Comparison of ENCODE assay signal across 12 cellular contexts in genomic region chr2:219273887-219274391, GRCh38. TPM values are rescaled to one million over a fixed set of nuclear protein-coding genes. Genes with fewer than 3 reads are reported as not detected.
DNase-seq lines count a peak whose midpoint lies in the region; ATAC-seq, FAIRE-seq and TF ChIP-seq lines count a peak whose summit lies in the region.
"Had no signal": no experiment of that assay in that cellular context is flagged by ENCODE, and none has a peak within 500 bp of the region (broad histone marks: within the 10 kb centered on the region; RNA-seq: fewer than 3 reads in every experiment).

No MANE protein-coding gene starts in this region.

- H3K4me1 ChIP-seq in HepG2 (ENCODE audit: insufficient read depth, low read length) (peaks cover 54% of the 10 kb centered on the region), right lobe of liver (peaks cover 0 to 26% (median 7%) of the 10 kb centered on the region in 4 donors), muscle layer of duodenum (ENCODE audit: control insufficient read depth in 1 of 2, insufficient read depth in 2 of 2, low read length in 2 of 2) (peaks cover 11 to 21% of the 10 kb centered on the region in 2 donors)

- no peak for TF ChIP-seq RAD21 in HepG2 (CRISPR knock-in tag; IDR thresholded peaks at IDR 0.05)

- peak overlapping the region; percentile 16; the same call in 1 of the 2 replicates for H3K9ac ChIP-seq in HepG2 (ENCODE audit: insufficient read depth, low read depth, low read length)

- no peak overlapping the region for H2AFZ ChIP-seq in HepG2 (ENCODE audit: low read length)

- in situ Hi-C loops in HepG2 (cut with HindIII; ENCODE audit: extremely low pct_ligation_motif_present, low pct_unique_long_range_greater_than_20kb) = no loop called here

- 14% methylated on average over 4 of the region's 7 CpGs for WGBS in HepG2 (ENCODE audit: low lambda C conversion rate)
- 53% methylated on average over 2 of the region's 7 CpGs for WGBS in right lobe of liver (ENCODE audit: insufficient coverage, low coverage, low lambda C conversion rate, missing lambda C conversion rate)

- H3K36me3 Mint-ChIP-seq in chondrocyte (ENCODE audit: low read depth) = no peaks in the 10 kb centered on the region
- no peaks in the 10 kb centered on the region for H3K36me3 Mint-ChIP-seq in glutamatergic neuron (ENCODE audit: unreplicated experiment)
- H3K36me3 Mint-ChIP-seq in activated T-cell treated with anti-CD3 and anti-CD28 coated beads, Interleukin-2, amount 50 U/mL, for 4 hours (ENCODE audit: insufficient read depth) = no peaks in the 10 kb centered on the region
- H3K36me3 Mint-ChIP-seq: naive thymus-derived CD4-positive, alpha-beta T cell had no signal

- H3K4me3 Mint-ChIP-seq in chondrocyte (ENCODE audit: unreplicated experiment) = no peak overlapping the region
- H3K4me3 Mint-ChIP-seq in glutamatergic neuron (ENCODE audit: unreplicated experiment) = no peak overlapping the region
- H3K4me3 Mint-ChIP-seq in activated T-cell treated with anti-CD3 and anti-CD28 coated beads, Interleukin-2, amount 50 U/mL, for 4 hours = no peak overlapping the region
- H3K4me3 Mint-ChIP-seq: naive thymus-derived CD4-positive, alpha-beta T cell; T-helper 1 cell treated with Interleukin-12 subunit alpha and Interleukin-12 subunit beta and Interleukin-4 antibody, amounts not matched to agents 30 μg/mL and 1 μg/mL, for 36 hours had no signal

- no peak for TF ChIP-seq EP300 in HepG2 (IDR thresholded peaks at IDR 0.05; ENCODE audit: low read depth in 2 of 2, low read length in 2 of 2)
- TF ChIP-seq EP300 in HepG2 (CRISPR knock-in tag; IDR thresholded peaks at IDR 0.05; ENCODE audit: borderline replicate concordance) = no peak

- H3K27ac ChIP-seq in HepG2 (ENCODE audit: extremely low read length, insufficient read depth, low read length) (no peak overlapping the region), right lobe of liver (no peak overlapping the region), muscle layer of duodenum (ENCODE audit: low read length) (peak overlapping the region; percentile 29)

- FAIRE-seq in HepG2 (lab: Jason Lieb, UNC) = no peak

- no TSS peak for BruUV-seq in HepG2 (replicated peaks; lab: Mats Ljungman, UMichigan)

- intact Hi-C loops in HepG2 (cut with micrococcal nuclease; ENCODE audit: unreplicated experiment) = loop anchor here (1.0 kb wide), 1 partner anchor 45 kb away; the partner anchor contains the start of genes ANKZF1 and ATG9A
- intact Hi-C loops in right lobe of liver (cut with DNase I) = no loop called here

- no peaks in the 10 kb centered on the region for H3K79me2 ChIP-seq in HepG2 (ENCODE audit: insufficient read depth, low read length)

- H3K4me1 Mint-ChIP-seq in chondrocyte (ENCODE audit: low read depth) = peaks cover 43% of the 10 kb centered on the region
- H3K4me1 Mint-ChIP-seq in glutamatergic neuron (ENCODE audit: low read depth, unreplicated experiment) = peaks cover 21% of the 10 kb centered on the region
- peaks cover 19% of the 10 kb centered on the region for H3K4me1 Mint-ChIP-seq in activated T-cell treated with anti-CD3 and anti-CD28 coated beads, Interleukin-2, amount 50 U/mL, for 4 hours (ENCODE audit: low read depth)

- CTCF ChIA-PET in HepG2 (lab: Yijun Ruan, JAX; ENCODE audit: low intra/inter-chr PET ratio, low total read pairs) = no interaction called here

- H3K4me2 ChIP-seq in HepG2 (ENCODE audit: low read depth, low read length) = peak overlapping the region; percentile 40

- no peaks in the 10 kb centered on the region for H3K9me3 Mint-ChIP-seq in chondrocyte (ENCODE audit: low read depth)
- H3K9me3 Mint-ChIP-seq in glutamatergic neuron (ENCODE audit: unreplicated experiment) = peaks cover 16% of the 10 kb centered on the region
- no peaks in the 10 kb centered on the region for H3K9me3 Mint-ChIP-seq in activated T-cell treated with anti-CD3 and anti-CD28 coated beads, Interleukin-2, amount 50 U/mL, for 4 hours
- H3K9me3 Mint-ChIP-seq: naive thymus-derived CD4-positive, alpha-beta T cell; T-helper 1 cell treated with Interleukin-12 subunit alpha and Interleukin-12 subunit beta and Interleukin-4 antibody, amounts not matched to agents 30 μg/mL and 1 μg/mL, for 36 hours had no signal

- H3K4me3 ChIP-seq in HepG2 (replicated peaks in 1 of 3; ENCODE audit: insufficient read depth in 1 of 3, low read depth in 2 of 3, low read length in 3 of 3) (peak overlapping the region in 1 of 3 experiments; percentile 18; a peak in 1 of 6 replicates), right lobe of liver (no peak overlapping the region), muscle layer of duodenum (ENCODE audit: low read depth in 1 of 2, low read length in 2 of 2) (no peak overlapping the region), H7 (ENCODE audit: insufficient read depth, low read depth, low read length) (no peak overlapping the region)

- ATAC-seq in HepG2 (no peak), right lobe of liver (no peak)
- ATAC-seq in activated T-cell treated with anti-CD3 and anti-CD28 coated beads, Interleukin-2, amount 50 U/mL, for 4 hours = no peak
- ATAC-seq: naive thymus-derived CD4-positive, alpha-beta T cell had no signal

- H3K36me3 ChIP-seq in HepG2 (replicated peaks in 1 of 2; ENCODE audit: control insufficient read depth in 1 of 2, insufficient read depth in 2 of 2, low read length in 2 of 2) (no peaks in the 10 kb centered on the region), right lobe of liver (no peaks in the 10 kb centered on the region), muscle layer of duodenum (ENCODE audit: control insufficient read depth in 1 of 2, insufficient read depth in 2 of 2, low read length in 2 of 2) (peaks cover 0 to 4% of the 10 kb centered on the region in 2 donors), H7 (replicated peaks; ENCODE audit: control insufficient read depth, insufficient read depth, low read length) (no peaks in the 10 kb centered on the region)

- peaks cover 0 to 9% of the 10 kb centered on the region in 2 experiments; a peak in 1 of 5 replicates for H3K27me3 ChIP-seq in HepG2 (ENCODE audit: control insufficient read depth in 1 of 2, insufficient read depth in 2 of 2, low read length in 2 of 2)
- H3K27me3 ChIP-seq in right lobe of liver = no peaks in the 10 kb centered on the region
- no peaks in the 10 kb centered on the region for H3K27me3 ChIP-seq in muscle layer of duodenum (ENCODE audit: low read depth, low read length)
- H3K27me3 ChIP-seq in H7 (ENCODE audit: control insufficient read depth, insufficient read depth, low read length) = peaks cover 2% of the 10 kb centered on the region; the same call in 1 of the 2 replicates

- H3K27ac Mint-ChIP-seq in chondrocyte (ENCODE audit: unreplicated experiment) (peak overlapping the region; percentile 98), glutamatergic neuron (ENCODE audit: unreplicated experiment) (no peak overlapping the region)
- H3K27ac Mint-ChIP-seq: naive thymus-derived CD4-positive, alpha-beta T cell; T-helper 1 cell treated with Interleukin-12 subunit alpha and Interleukin-12 subunit beta and Interleukin-4 antibody, amounts not matched to agents 30 μg/mL and 1 μg/mL, for 36 hours had no signal

- POLR2A ChIA-PET in HepG2 (lab: Yijun Ruan, JAX) = interaction anchor here (0.6 to 1.8 kb wide), 11 partner anchors 12 to 272 kb away, joined by 3 to 16 read pairs (median 4); partner anchors contain the start of genes CNPPD1, GLB1L, STK16 and TUBA4A

- H3K27me3 Mint-ChIP-seq in chondrocyte (ENCODE audit: low read depth) (no peaks in the 10 kb centered on the region), glutamatergic neuron (ENCODE audit: unreplicated experiment) (peaks cover 9% of the 10 kb centered on the region)
- H3K27me3 Mint-ChIP-seq in activated T-cell treated with anti-CD3 and anti-CD28 coated beads, Interleukin-2, amount 50 U/mL, for 4 hours (ENCODE audit: low read depth) = no peaks in the 10 kb centered on the region

- no peak for DNase-seq in HepG2 (ENCODE audit: low spot score)
- no peak for DNase-seq in right lobe of liver
- peak; percentile 67 for DNase-seq in chondrocyte (ENCODE audit: low spot score)
- DNase-seq in H7 = no peak
- no peak for DNase-seq in glutamatergic neuron
- no peak for DNase-seq in activated T-cell treated with anti-CD3 and anti-CD28 coated beads, Interleukin-2, amount 50 U/mL, for 4 hours
- no peak for DNase-seq in NCI-H82 treated with DMSO at 0.1 percent for 48 hours (lab: John Stamatoyannopoulos, UW; ENCODE audit: unreplicated experiment)
- DNase-seq: cerebellar nuclear complex; naive thymus-derived CD4-positive, alpha-beta T cell; stimulated activated CD4-positive, alpha-beta T cell treated with anti-CD3 and anti-CD28 coated beads, Interleukin-4, amount 100 ng/mL, for 1 hour had no signal

- H4K20me1 ChIP-seq in HepG2 (ENCODE audit: insufficient read depth, low read length) = no peaks in the 10 kb centered on the region

- TF ChIP-seq CTCF in HepG2 (CRISPR knock-in tag; IDR thresholded peaks at IDR 0.05) = no peak
- no peak for TF ChIP-seq CTCF in right lobe of liver (IDR thresholded peaks at IDR 0.05)
- TF ChIP-seq CTCF in chondrocyte (IDR thresholded peaks at IDR 0.05) = no peak
- TF ChIP-seq CTCF in glutamatergic neuron (IDR thresholded peaks at IDR 0.05; ENCODE audit: partially characterized antibody, unreplicated experiment) = no peak

- no peaks in the 10 kb centered on the region for H3K9me3 ChIP-seq in HepG2 (ENCODE audit: low read length)
- no peaks in the 10 kb centered on the region for H3K9me3 ChIP-seq in right lobe of liver
- H3K9me3 ChIP-seq in muscle layer of duodenum (ENCODE audit: control insufficient read depth in 1 of 2, low read length in 2 of 2) = no peaks in the 10 kb centered on the region

- TF ChIP-seq POLR2A in HepG2 (IDR thresholded peaks at IDR 0.05; ENCODE audit: insufficient read depth in 1 of 2, low read depth in 2 of 2, low read length in 2 of 2) = no peak
- no peak for TF ChIP-seq POLR2A in right lobe of liver (IDR thresholded peaks at IDR 0.05)

RNA-seq across cellular contexts. Expression of gene DNAJB2, which starts 5.2 kb away (rescaled TPM):
- 18.6 and 21.3 TPM in 2 replicates for total RNA-seq in HepG2 (2016; rRNA removed; fragmentation: Illumina TruSeq; extraction: Trizol)
- 11.0 and 12.3 TPM in 2 replicates for total RNA-seq in HepG2 (2016; cell fraction: cytosol; rRNA removed; fragmentation: Illumina TruSeq; extraction: Trizol; ENCODE audit: low read depth)
- total RNA-seq in HepG2 (2016; cell fraction: insoluble cytoplasmic fraction; rRNA removed; fragmentation: Illumina TruSeq; extraction: Trizol) = 17.1 and 21.1 TPM in 2 replicates
- 18.1 and 22.0 TPM in 2 replicates for total RNA-seq in HepG2 (2016; cell fraction: membrane; rRNA removed; fragmentation: Illumina TruSeq; extraction: Trizol)
- 14.6 and 15.9 TPM in 2 replicates for total RNA-seq in HepG2 (2016; cell fraction: nucleus; rRNA removed; fragmentation: Illumina TruSeq; extraction: Trizol)
- polyA plus RNA-seq in HepG2 (2011; rRNA removed) = 31.1 and 55.2 TPM in 2 replicates
- 30.3 and 35.7 TPM in 2 replicates for polyA plus RNA-seq in HepG2 (2011; cell fraction: cytosol; rRNA removed)
- polyA plus RNA-seq in HepG2 (2011; cell fraction: nucleus; rRNA removed) = 135 and 143 TPM in 2 replicates
- polyA plus RNA-seq in HepG2 (2012) = 29.8 and 56.4 TPM in 2 replicates
- polyA plus RNA-seq in HepG2 (2016; cell fraction: cytosol; fragmentation: Illumina TruSeq; extraction: Trizol; ENCODE audit: low read depth) = 12.6 and 15.8 TPM in 2 replicates
- 26.8 and 30.7 TPM in 2 replicates for polyA plus RNA-seq in HepG2 (2016; cell fraction: insoluble cytoplasmic fraction; fragmentation: Illumina TruSeq; extraction: Trizol; ENCODE audit: low read depth)
- polyA plus RNA-seq in HepG2 (2016; cell fraction: membrane; fragmentation: Illumina TruSeq; extraction: Trizol; ENCODE audit: low read depth) = 23.9 and 24.2 TPM in 2 replicates
- polyA plus RNA-seq in HepG2 (2016; cell fraction: nucleus; fragmentation: Illumina TruSeq; extraction: Trizol; ENCODE audit: insufficient read depth, low read depth) = 42.9 and 50.3 TPM in 2 replicates
- 17.7 and 40.8 TPM in 2 replicates for polyA minus RNA-seq in HepG2 (2011; rRNA and poly(A)+ RNA removed; ENCODE audit: low replicate concordance)
- 14.7 and 20.1 TPM in 2 replicates for polyA minus RNA-seq in HepG2 (2011; cell fraction: cytosol; rRNA and poly(A)+ RNA removed)
- polyA minus RNA-seq in HepG2 (2011; cell fraction: nucleus; rRNA and poly(A)+ RNA removed) = 23.2 and 30.5 TPM in 2 replicates
- 10 to 100 TPM; 32.6 to 52.1 (median 39.9) TPM for total RNA-seq in right lobe of liver
- total RNA-seq in chondrocyte = 50.7 to 55.6 TPM (median 55.0 TPM) in 3 replicates
- 29.1 and 38.6 TPM in 2 replicates for total RNA-seq in H7 (2014; rRNA removed; shearing (Covaris generic))
- 124 TPM for total RNA-seq in glutamatergic neuron (ENCODE audit: unreplicated experiment)
- total RNA-seq in activated T-cell treated with anti-CD3 and anti-CD28 coated beads, Interleukin-2, amount 50 U/mL, for 4 hours = 10 to 100 TPM; 28.2 to 33.9 (median 30.9) TPM

RNA-seq across cellular contexts. Expression of gene TUBA4A, which starts 20.2 kb away (rescaled TPM):
- total RNA-seq in HepG2 (2016; rRNA removed; fragmentation: Illumina TruSeq; extraction: Trizol) (0.97 and 1.3 TPM in 2 replicates), right lobe of liver (100 to 1,000 TPM in 1 of 6 experiments, 10 to 100 TPM in 5; 14.9 to 114 (median 35.6) TPM), chondrocyte (9.4 to 19.7 TPM (median 11.5 TPM) in 3 replicates), glutamatergic neuron (ENCODE audit: unreplicated experiment) (27.5 TPM)
- total RNA-seq in HepG2 (2016; cell fraction: cytosol; rRNA removed; fragmentation: Illumina TruSeq; extraction: Trizol; ENCODE audit: low read depth) = 0.10 and 0.18 TPM in 2 replicates
- 1.2 and 2.1 TPM in 2 replicates for total RNA-seq in HepG2 (2016; cell fraction: insoluble cytoplasmic fraction; rRNA removed; fragmentation: Illumina TruSeq; extraction: Trizol)
- 0.34 and 0.52 TPM in 2 replicates for total RNA-seq in HepG2 (2016; cell fraction: membrane; rRNA removed; fragmentation: Illumina TruSeq; extraction: Trizol)
- total RNA-seq in HepG2 (2016; cell fraction: nucleus; rRNA removed; fragmentation: Illumina TruSeq; extraction: Trizol) = 0.78 and 0.81 TPM in 2 replicates
- polyA plus RNA-seq in HepG2 (2011; rRNA removed) = 12.7 and 19.5 TPM in 2 replicates
- 10.0 and 11.2 TPM in 2 replicates for polyA plus RNA-seq in HepG2 (2011; cell fraction: cytosol; rRNA removed)
- 37.1 and 38.2 TPM in 2 replicates for polyA plus RNA-seq in HepG2 (2011; cell fraction: nucleus; rRNA removed)
- 15.6 and 17.6 TPM in 2 replicates for polyA plus RNA-seq in HepG2 (2012)
- polyA plus RNA-seq in HepG2 (2016; cell fraction: cytosol; fragmentation: Illumina TruSeq; extraction: Trizol; ENCODE audit: low read depth) = 0.87 and 1.3 TPM in 2 replicates
- polyA plus RNA-seq in HepG2 (2016; cell fraction: insoluble cytoplasmic fraction; fragmentation: Illumina TruSeq; extraction: Trizol; ENCODE audit: low read depth) = 2.8 TPM in 2 replicates
- 0.76 and 1.1 TPM in 2 replicates for polyA plus RNA-seq in HepG2 (2016; cell fraction: membrane; fragmentation: Illumina TruSeq; extraction: Trizol; ENCODE audit: low read depth)
- 1.9 and 3.4 TPM in 2 replicates for polyA plus RNA-seq in HepG2 (2016; cell fraction: nucleus; fragmentation: Illumina TruSeq; extraction: Trizol; ENCODE audit: insufficient read depth, low read depth)
- 6.5 and 116 TPM in 2 replicates for polyA minus RNA-seq in HepG2 (2011; rRNA and poly(A)+ RNA removed; ENCODE audit: low replicate concordance)
- 1.8 and 2.1 TPM in 2 replicates for polyA minus RNA-seq in HepG2 (2011; cell fraction: cytosol; rRNA and poly(A)+ RNA removed)
- 2.0 and 3.0 TPM in 2 replicates for polyA minus RNA-seq in HepG2 (2011; cell fraction: nucleus; rRNA and poly(A)+ RNA removed)
- total RNA-seq in H7 (2014; rRNA removed; shearing (Covaris generic)) = 20.3 and 43.9 TPM in 2 replicates
- total RNA-seq in activated T-cell treated with anti-CD3 and anti-CD28 coated beads, Interleukin-2, amount 50 U/mL, for 4 hours = 100 to 1,000 TPM; 167 to 201 (median 190) TPM

RNA-seq across cellular contexts. Expression of gene TUBA4B, which starts 20.9 kb away (rescaled TPM):
- 0.18 and 0.29 TPM in 2 replicates for total RNA-seq in HepG2 (2016; rRNA removed; fragmentation: Illumina TruSeq; extraction: Trizol)
- 0.30 and 0.35 TPM in 2 replicates for total RNA-seq in HepG2 (2016; cell fraction: cytosol; rRNA removed; fragmentation: Illumina TruSeq; extraction: Trizol; ENCODE audit: low read depth)
- total RNA-seq in HepG2 (2016; cell fraction: insoluble cytoplasmic fraction; rRNA removed; fragmentation: Illumina TruSeq; extraction: Trizol) = 0.18 and 0.24 TPM in 2 replicates
- total RNA-seq in HepG2 (2016; cell fraction: membrane; rRNA removed; fragmentation: Illumina TruSeq; extraction: Trizol) = 0.34 and 0.41 TPM in 2 replicates
- total RNA-seq in HepG2 (2016; cell fraction: nucleus; rRNA removed; fragmentation: Illumina TruSeq; extraction: Trizol) = 0.28 TPM in 1 of 2 replicates, not detected in the other
- polyA plus RNA-seq in HepG2 (2011; rRNA removed) = 0.18 and 0.22 TPM in 2 replicates
- 0.32 and 0.55 TPM in 2 replicates for polyA plus RNA-seq in HepG2 (2011; cell fraction: cytosol; rRNA removed)
- polyA plus RNA-seq in HepG2 (2011; cell fraction: nucleus; rRNA removed) = 0.19 and 0.21 TPM in 2 replicates
- not detected in 2 replicates for polyA plus RNA-seq in HepG2 (2012)
- polyA plus RNA-seq in HepG2 (2016; cell fraction: cytosol; fragmentation: Illumina TruSeq; extraction: Trizol; ENCODE audit: low read depth) = 0.10 and 0.15 TPM in 2 replicates
- polyA plus RNA-seq in HepG2 (2016; cell fraction: insoluble cytoplasmic fraction; fragmentation: Illumina TruSeq; extraction: Trizol; ENCODE audit: low read depth) = 0.27 and 0.32 TPM in 2 replicates
- 0.21 and 0.30 TPM in 2 replicates for polyA plus RNA-seq in HepG2 (2016; cell fraction: membrane; fragmentation: Illumina TruSeq; extraction: Trizol; ENCODE audit: low read depth)
- 0.57 TPM in 1 of 2 replicates, not detected in the other for polyA plus RNA-seq in HepG2 (2016; cell fraction: nucleus; fragmentation: Illumina TruSeq; extraction: Trizol; ENCODE audit: insufficient read depth, low read depth)
- 0.19 TPM in 1 of 2 replicates, not detected in the other for polyA minus RNA-seq in HepG2 (2011; rRNA and poly(A)+ RNA removed; ENCODE audit: low replicate concordance)
- polyA minus RNA-seq in HepG2 (2011; cell fraction: cytosol; rRNA and poly(A)+ RNA removed) = not detected in 2 replicates
- polyA minus RNA-seq in HepG2 (2011; cell fraction: nucleus; rRNA and poly(A)+ RNA removed) = not detected in 2 replicates
- 1 to 10 TPM in 1 of 6 experiments, under 1 TPM in 3, not detected in 2; 0.27 to 2.0 (median 0.57) TPM for total RNA-seq in right lobe of liver
- total RNA-seq in chondrocyte = not detected in 3 replicates
- total RNA-seq in H7 (2014; rRNA removed; shearing (Covaris generic)) = 0.28 TPM in 1 of 2 replicates, not detected in the other
- not detected for total RNA-seq in glutamatergic neuron (ENCODE audit: unreplicated experiment)
- not detected for total RNA-seq in activated T-cell treated with anti-CD3 and anti-CD28 coated beads, Interleukin-2, amount 50 U/mL, for 4 hours
- total RNA-seq: naive thymus-derived CD4-positive, alpha-beta T cell had no signal
- polyA plus RNA-seq: naive thymus-derived CD4-positive, alpha-beta T cell had no signal

RNA-seq across cellular contexts. Expression of gene STK16, which starts 28.7 kb away (rescaled TPM):
- total RNA-seq in HepG2 (2016; rRNA removed; fragmentation: Illumina TruSeq; extraction: Trizol) (27.0 and 28.0 TPM in 2 replicates), right lobe of liver (10 to 100 TPM; 17.7 to 28.1 (median 21.9) TPM), chondrocyte (24.4 to 32.0 TPM (median 25.9 TPM) in 3 replicates), glutamatergic neuron (ENCODE audit: unreplicated experiment) (32.2 TPM)
- 31.9 and 35.5 TPM in 2 replicates for total RNA-seq in HepG2 (2016; cell fraction: cytosol; rRNA removed; fragmentation: Illumina TruSeq; extraction: Trizol; ENCODE audit: low read depth)
- 21.9 and 24.8 TPM in 2 replicates for total RNA-seq in HepG2 (2016; cell fraction: insoluble cytoplasmic fraction; rRNA removed; fragmentation: Illumina TruSeq; extraction: Trizol)
- 61.2 and 65.9 TPM in 2 replicates for total RNA-seq in HepG2 (2016; cell fraction: membrane; rRNA removed; fragmentation: Illumina TruSeq; extraction: Trizol)
- 19.2 and 22.9 TPM in 2 replicates for total RNA-seq in HepG2 (2016; cell fraction: nucleus; rRNA removed; fragmentation: Illumina TruSeq; extraction: Trizol)
- polyA plus RNA-seq in HepG2 (2011; rRNA removed) = 50.9 and 60.5 TPM in 2 replicates
- 56.2 and 60.4 TPM in 2 replicates for polyA plus RNA-seq in HepG2 (2011; cell fraction: cytosol; rRNA removed)
- 80.4 and 87.0 TPM in 2 replicates for polyA plus RNA-seq in HepG2 (2011; cell fraction: nucleus; rRNA removed)
- 25.9 and 27.6 TPM in 2 replicates for polyA plus RNA-seq in HepG2 (2012)
- polyA plus RNA-seq in HepG2 (2016; cell fraction: cytosol; fragmentation: Illumina TruSeq; extraction: Trizol; ENCODE audit: low read depth) = 43.0 and 56.8 TPM in 2 replicates
- polyA plus RNA-seq in HepG2 (2016; cell fraction: insoluble cytoplasmic fraction; fragmentation: Illumina TruSeq; extraction: Trizol; ENCODE audit: low read depth) = 23.1 and 28.9 TPM in 2 replicates
- polyA plus RNA-seq in HepG2 (2016; cell fraction: membrane; fragmentation: Illumina TruSeq; extraction: Trizol; ENCODE audit: low read depth) = 54.8 and 59.8 TPM in 2 replicates
- 35.1 and 36.1 TPM in 2 replicates for polyA plus RNA-seq in HepG2 (2016; cell fraction: nucleus; fragmentation: Illumina TruSeq; extraction: Trizol; ENCODE audit: insufficient read depth, low read depth)
- 37.1 and 63.8 TPM in 2 replicates for polyA minus RNA-seq in HepG2 (2011; rRNA and poly(A)+ RNA removed; ENCODE audit: low replicate concordance)
- polyA minus RNA-seq in HepG2 (2011; cell fraction: cytosol; rRNA and poly(A)+ RNA removed) = 12.2 and 18.8 TPM in 2 replicates
- 36.2 and 47.5 TPM in 2 replicates for polyA minus RNA-seq in HepG2 (2011; cell fraction: nucleus; rRNA and poly(A)+ RNA removed)
- 26.2 and 38.6 TPM in 2 replicates for total RNA-seq in H7 (2014; rRNA removed; shearing (Covaris generic))
- 10 to 100 TPM; 19.1 to 21.3 (median 21.0) TPM for total RNA-seq in activated T-cell treated with anti-CD3 and anti-CD28 coated beads, Interleukin-2, amount 50 U/mL, for 4 hours

RNA-seq across cellular contexts. Expression of gene GLB1L, which starts 28.7 kb away (rescaled TPM):
- 2.7 and 6.8 TPM in 2 replicates for total RNA-seq in HepG2 (2016; rRNA removed; fragmentation: Illumina TruSeq; extraction: Trizol)
- total RNA-seq in HepG2 (2016; cell fraction: cytosol; rRNA removed; fragmentation: Illumina TruSeq; extraction: Trizol; ENCODE audit: low read depth) = 1.8 and 3.4 TPM in 2 replicates
- total RNA-seq in HepG2 (2016; cell fraction: insoluble cytoplasmic fraction; rRNA removed; fragmentation: Illumina TruSeq; extraction: Trizol) = 2.6 and 6.8 TPM in 2 replicates
- 4.9 and 6.4 TPM in 2 replicates for total RNA-seq in HepG2 (2016; cell fraction: membrane; rRNA removed; fragmentation: Illumina TruSeq; extraction: Trizol)
- 5.0 and 7.5 TPM in 2 replicates for total RNA-seq in HepG2 (2016; cell fraction: nucleus; rRNA removed; fragmentation: Illumina TruSeq; extraction: Trizol)
- polyA plus RNA-seq in HepG2 (2011; rRNA removed) = 6.2 and 7.3 TPM in 2 replicates
- polyA plus RNA-seq in HepG2 (2011; cell fraction: cytosol; rRNA removed) = 5.5 and 6.3 TPM in 2 replicates
- 6.0 and 6.8 TPM in 2 replicates for polyA plus RNA-seq in HepG2 (2011; cell fraction: nucleus; rRNA removed)
- polyA plus RNA-seq in HepG2 (2012) = 3.7 and 4.4 TPM in 2 replicates
- polyA plus RNA-seq in HepG2 (2016; cell fraction: cytosol; fragmentation: Illumina TruSeq; extraction: Trizol; ENCODE audit: low read depth) = 1.5 and 2.7 TPM in 2 replicates
- 2.3 and 3.0 TPM in 2 replicates for polyA plus RNA-seq in HepG2 (2016; cell fraction: insoluble cytoplasmic fraction; fragmentation: Illumina TruSeq; extraction: Trizol; ENCODE audit: low read depth)
- polyA plus RNA-seq in HepG2 (2016; cell fraction: membrane; fragmentation: Illumina TruSeq; extraction: Trizol; ENCODE audit: low read depth) = 3.5 and 4.0 TPM in 2 replicates
- polyA plus RNA-seq in HepG2 (2016; cell fraction: nucleus; fragmentation: Illumina TruSeq; extraction: Trizol; ENCODE audit: insufficient read depth, low read depth) = 9.0 and 11.6 TPM in 2 replicates
- 5.1 and 6.4 TPM in 2 replicates for polyA minus RNA-seq in HepG2 (2011; rRNA and poly(A)+ RNA removed; ENCODE audit: low replicate concordance)
- 1.7 and 2.6 TPM in 2 replicates for polyA minus RNA-seq in HepG2 (2011; cell fraction: cytosol; rRNA and poly(A)+ RNA removed)
- 6.1 and 6.7 TPM in 2 replicates for polyA minus RNA-seq in HepG2 (2011; cell fraction: nucleus; rRNA and poly(A)+ RNA removed)
- total RNA-seq in right lobe of liver = 1 to 10 TPM; 2.1 to 4.2 (median 2.8) TPM
- total RNA-seq in chondrocyte = 2.9 to 7.3 TPM (median 3.0 TPM) in 3 replicates
- total RNA-seq in H7 (2014; rRNA removed; shearing (Covaris generic)) = 4.9 and 6.6 TPM in 2 replicates
- 6.2 TPM for total RNA-seq in glutamatergic neuron (ENCODE audit: unreplicated experiment)
- 1 to 10 TPM; 2.3 to 3.2 (median 3.0) TPM for total RNA-seq in activated T-cell treated with anti-CD3 and anti-CD28 coated beads, Interleukin-2, amount 50 U/mL, for 4 hours
